ENCODE assay signal across 17 cellular contexts in the genomic region with DNA sequence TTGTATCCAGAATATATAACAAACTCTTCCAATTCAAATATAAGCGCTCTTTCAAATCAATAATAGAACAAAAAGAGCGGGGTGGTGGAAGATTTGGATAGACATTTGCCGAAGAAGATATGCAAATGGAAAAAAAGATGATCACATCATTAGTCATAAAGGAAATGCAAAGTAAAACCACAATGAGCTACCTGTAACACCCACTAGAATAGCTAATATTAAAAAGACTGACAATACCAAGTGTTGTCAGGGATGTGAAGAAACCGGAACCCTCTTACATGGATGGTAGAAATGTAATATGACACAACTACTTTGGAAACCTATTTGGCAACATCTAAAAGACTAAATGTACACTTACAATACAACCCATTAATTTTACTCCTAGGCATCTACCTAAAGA. TPM values are rescaled to one million over a fixed set of nuclear protein-coding genes. Genes with fewer than 3 reads are reported as not detected.
DNase-seq lines count a peak whose midpoint lies in the region; ATAC-seq and TF ChIP-seq lines count a peak whose summit lies in the region.
"Had no signal": no experiment of that assay in that cellular context is flagged by ENCODE, and none has a peak within 500 bp of the region (broad histone marks: within the 10 kb centered on the region; RNA-seq: fewer than 3 reads in every experiment).

No MANE protein-coding gene starts in this region.

- ATAC-seq in stimulated activated naive CD8-positive, alpha-beta T cell treated with anti-CD3 and anti-CD28 coated beads, Interleukin-15, amount 100 ng/mL, for 72 hours: peak; percentile 45

- H3K27ac ChIP-seq in breast epithelium (no peak overlapping the region), Karpas-422 (ENCODE audit: low read length) (no peak overlapping the region), neural progenitor cell (no peak overlapping the region)
- H3K27ac ChIP-seq: sigmoid colon, WERI-Rb-1 had no signal

- H3K27me3 ChIP-seq in breast epithelium: no peaks in the 10 kb centered on the region
- H3K27me3 ChIP-seq in Karpas-422 (ENCODE audit: low read length): no peaks in the 10 kb centered on the region
- H3K27me3 ChIP-seq in neural progenitor cell: peaks cover 5% of the 10 kb centered on the region
- H3K27me3 ChIP-seq: sigmoid colon had no signal

- no peaks in the 10 kb centered on the region for H3K9me3 ChIP-seq in breast epithelium
- H3K9me3 ChIP-seq in Karpas-422 (ENCODE audit: low read length): no peaks in the 10 kb centered on the region
- H3K9me3 ChIP-seq in neural progenitor cell (ENCODE audit: low read depth): no peaks in the 10 kb centered on the region
- H3K9me3 ChIP-seq: sigmoid colon had no signal

- no peaks in the 10 kb centered on the region for H3K36me3 ChIP-seq in breast epithelium
- peaks cover 2% of the 10 kb centered on the region; the same call in 1 of the 2 replicates for H3K36me3 ChIP-seq in Karpas-422 (ENCODE audit: insufficient read depth, low read length)
- H3K36me3 ChIP-seq in neural progenitor cell: no peaks in the 10 kb centered on the region

- H3K4me3 ChIP-seq in breast epithelium (no peak overlapping the region), Karpas-422 (ENCODE audit: low read length) (no peak overlapping the region), neural progenitor cell (no peak overlapping the region)
- H3K4me3 ChIP-seq: sigmoid colon had no signal

- intact Hi-C loops in MCF 10A (cut with micrococcal nuclease): no loop called here
- intact Hi-C loops in breast epithelium (cut with DNase I; ENCODE audit: low total_unique reads): no loop called here

- POLR2A ChIA-PET in MCF 10A (lab: Yijun Ruan, JAX): interaction anchor here (0.7 to 3.5 kb wide), 5 partner anchors 60 to 253 kb away, joined by 3 to 27 read pairs (median 3); no protein-coding TSS in a partner anchor

- DNase-seq in MCF 10A (ENCODE audit: unreplicated experiment): peak; percentile 94
- no peak for DNase-seq in breast epithelium (ENCODE audit: low spot score in 2 of 2)
- peak; percentile 63 for DNase-seq in Karpas-422
- DNase-seq in stimulated activated naive CD8-positive, alpha-beta T cell treated with anti-CD3 and anti-CD28 coated beads, Interleukin-15, amount 100 ng/mL, for 72 hours: no peak
- DNase-seq in neural progenitor cell (ENCODE audit: low spot score): no peak
- no peak for DNase-seq in stimulated activated CD4-positive, alpha-beta T cell treated with anti-CD3 and anti-CD28 coated beads, Interleukin-1b, Interleukin-23, amount 100 ng/mL, for 48 hours
- DNase-seq in GDM1 (lab: John Stamatoyannopoulos, UW): no peak
- DNase-seq: amygdala; DMS153; islet precursor cell; NCI-H1105 treated with DMSO at 0.1 percent for 48 hours; NCI-H446 treated with DMSO at 0.1 percent for 48 hours; sigmoid colon; stimulated activated CD4-positive, alpha-beta T cell treated with anti-CD3 and anti-CD28 coated beads, Interleukin-4, amount 100 ng/mL, for 1 hour; WERI-Rb-1 had no signal

- no peaks in the 10 kb centered on the region for H3K9me3 Mint-ChIP-seq in MCF 10A (ENCODE audit: unreplicated experiment)
- no peaks in the 10 kb centered on the region for H3K9me3 Mint-ChIP-seq in activated naive CD8-positive, alpha-beta T cell (ENCODE audit: low read depth)
- H3K9me3 Mint-ChIP-seq in stimulated activated naive CD8-positive, alpha-beta T cell treated with anti-CD3 and anti-CD28 coated beads, Interleukin-15, amount 100 ng/mL, for 72 hours: no peaks in the 10 kb centered on the region
- no peaks in the 10 kb centered on the region for H3K9me3 Mint-ChIP-seq in neural progenitor cell
- H3K9me3 Mint-ChIP-seq: IgD-negative memory B cell had no signal

- no peaks in the 10 kb centered on the region for H3K9me2 ChIP-seq in Karpas-422 (replicated peaks; ENCODE audit: insufficient read depth, low read length)

- H2AFZ ChIP-seq in Karpas-422 (ENCODE audit: low read length): no peak overlapping the region
- H2AFZ ChIP-seq in neural progenitor cell (replicated peaks): no peak overlapping the region

- H3K9ac ChIP-seq in Karpas-422 (ENCODE audit: low read length) (no peak overlapping the region), neural progenitor cell (no peak overlapping the region)

- peaks cover 8% of the 10 kb centered on the region for H3F3A ChIP-seq in neural progenitor cell (ENCODE audit: low read depth)

- H3K4me3 Mint-ChIP-seq in MCF 10A (ENCODE audit: unreplicated experiment) (no peak overlapping the region), neural progenitor cell (no peak overlapping the region)
- H3K4me3 Mint-ChIP-seq in activated naive CD8-positive, alpha-beta T cell: peak overlapping the region; percentile 49
- H3K4me3 Mint-ChIP-seq in stimulated activated naive CD8-positive, alpha-beta T cell treated with anti-CD3 and anti-CD28 coated beads, Interleukin-15, amount 100 ng/mL, for 72 hours: no peak overlapping the region
- H3K4me3 Mint-ChIP-seq: IgD-negative memory B cell had no signal

- H3K4me2 ChIP-seq in Karpas-422 (ENCODE audit: low read depth, low read length, poor library complexity, severe bottlenecking): peak overlapping the region; percentile 33
- no peak overlapping the region for H3K4me2 ChIP-seq in neural progenitor cell

- H3K4me1 ChIP-seq in breast epithelium (no peaks in the 10 kb centered on the region), Karpas-422 (ENCODE audit: low read length) (peaks cover 18% of the 10 kb centered on the region), neural progenitor cell (no peaks in the 10 kb centered on the region)

- no peak for TF ChIP-seq POLR2A in breast epithelium (IDR thresholded peaks at IDR 0.05)

- H3K36me3 Mint-ChIP-seq in MCF 10A (ENCODE audit: insufficient read depth, unreplicated experiment) (peaks cover 30% of the 10 kb centered on the region), neural progenitor cell (peaks cover 2% of the 10 kb centered on the region)
- H3K36me3 Mint-ChIP-seq in activated naive CD8-positive, alpha-beta T cell: peaks cover 2% of the 10 kb centered on the region
- H3K36me3 Mint-ChIP-seq: IgD-negative memory B cell had no signal

- H3K79me2 ChIP-seq in Karpas-422 (ENCODE audit: low read length) (no peaks in the 10 kb centered on the region), neural progenitor cell (ENCODE audit: low read depth) (no peaks in the 10 kb centered on the region)

- TF ChIP-seq CTCF in MCF 10A (IDR thresholded peaks at IDR 0.05; ENCODE audit: unreplicated experiment) (no peak), breast epithelium (IDR thresholded peaks at IDR 0.05) (no peak), neural progenitor cell (IDR thresholded peaks at IDR 0.05) (no peak)

- H3K27ac Mint-ChIP-seq in MCF 10A (ENCODE audit: low read depth, unreplicated experiment) (no peak overlapping the region), neural progenitor cell (no peak overlapping the region)
- H3K27ac Mint-ChIP-seq in activated naive CD8-positive, alpha-beta T cell: peak overlapping the region; percentile 85
- no peak overlapping the region for H3K27ac Mint-ChIP-seq in stimulated activated naive CD8-positive, alpha-beta T cell treated with anti-CD3 and anti-CD28 coated beads, Interleukin-15, amount 100 ng/mL, for 72 hours
- H3K27ac Mint-ChIP-seq: IgD-negative memory B cell had no signal

- H4K20me1 ChIP-seq in Karpas-422 (ENCODE audit: insufficient read depth, low read depth, low read length): no peaks in the 10 kb centered on the region
- no peaks in the 10 kb centered on the region for H4K20me1 ChIP-seq in neural progenitor cell (ENCODE audit: low read depth)

- CTCF ChIA-PET in MCF 10A (lab: Yijun Ruan, JAX): interaction anchor here (0.6 to 11.2 kb wide), 9 partner anchors 16 to 1062 kb away, joined by 3 to 308 read pairs (median 65); no protein-coding TSS in a partner anchor

- H3K27me3 Mint-ChIP-seq in MCF 10A (ENCODE audit: insufficient read depth, unreplicated experiment) (no peaks in the 10 kb centered on the region), neural progenitor cell (ENCODE audit: insufficient read depth, low read depth) (peaks cover 5% of the 10 kb centered on the region)
- H3K27me3 Mint-ChIP-seq in activated naive CD8-positive, alpha-beta T cell: no peaks in the 10 kb centered on the region
- H3K27me3 Mint-ChIP-seq in stimulated activated naive CD8-positive, alpha-beta T cell treated with anti-CD3 and anti-CD28 coated beads, Interleukin-15, amount 100 ng/mL, for 72 hours: no peaks in the 10 kb centered on the region

- BruUV-seq in MCF 10A (replicated peaks; lab: Mats Ljungman, UMichigan): no TSS peak

- peaks cover under 1% of the 10 kb centered on the region for H3K4me1 Mint-ChIP-seq in MCF 10A (ENCODE audit: insufficient read depth, unreplicated experiment)
- peaks cover 54% of the 10 kb centered on the region for H3K4me1 Mint-ChIP-seq in activated naive CD8-positive, alpha-beta T cell (ENCODE audit: low read depth)
- H3K4me1 Mint-ChIP-seq in stimulated activated naive CD8-positive, alpha-beta T cell treated with anti-CD3 and anti-CD28 coated beads, Interleukin-15, amount 100 ng/mL, for 72 hours: peaks cover 48% of the 10 kb centered on the region
- H3K4me1 Mint-ChIP-seq in neural progenitor cell: peaks cover 5% of the 10 kb centered on the region

RNA-seq across cellular contexts. Expression of gene TRAF5, which starts 5.7 kb away (rescaled TPM):
- total RNA-seq in MCF 10A (2022): 16.0 and 17.8 TPM in 2 replicates
- total RNA-seq in breast epithelium: 10 to 100 TPM; 10.9 to 28.8 (median 21.8) TPM
- total RNA-seq in Karpas-422 (2014; rRNA removed; shearing (Covaris generic); ENCODE audit: low replicate concordance): 19.7 and 39.7 TPM in 2 replicates
- 28.3 and 36.0 TPM in 2 replicates for total RNA-seq in neural progenitor cell (ENCODE audit: low replicate concordance)

Comparison
In these comparisons a context has a peak if more than half of its experiments do, and no peak if none do; other contexts are left out.
1. DNase-seq: peak in MCF 10A (single experiment) and Karpas-422 (single experiment); none in breast epithelium (0 of 2), stimulated activated naive CD8-positive, alpha-beta T cell treated with anti-CD3 and anti-CD28 coated beads, Interleukin-15, amount 100 ng/mL, for 72 hours (0 of 2), neural progenitor cell (single experiment), stimulated activated CD4-positive, alpha-beta T cell treated with anti-CD3 and anti-CD28 coated beads, Interleukin-1b, Interleukin-23, amount 100 ng/mL, for 48 hours (single experiment) and GDM1 (single experiment).